ENCODE assay signal across 17 cellular contexts in genomic region chr5:154286557-154286956, GRCh38.
DNase-seq lines count a peak whose midpoint lies in the region; ATAC-seq, FAIRE-seq and TF ChIP-seq lines count a peak whose summit lies in the region.
"Had no signal": no experiment of that assay in that cellular context is flagged by ENCODE, and none has a peak within 500 bp of the region (broad histone marks: within the 10 kb centered on the region; RNA-seq: fewer than 3 reads in every experiment).

No MANE protein-coding gene starts in this region.

- BruUV-seq in IMR-90 (replicated peaks; lab: Mats Ljungman, UMichigan) (no TSS peak), A673 (replicated peaks; lab: Mats Ljungman, UMichigan) (no TSS peak)

- H3K79me1 ChIP-seq in IMR-90 (ENCODE audit: low read depth in 1 of 2, low read length in 2 of 2) (peaks cover 30 to 74% of the 10 kb centered on the region in 2 experiments), H1 (ENCODE audit: low read depth, low read length) (no peaks in the 10 kb centered on the region), mesendoderm (ENCODE audit: low read length) (no peaks in the 10 kb centered on the region)

- TF ChIP-seq CTCF in IMR-90 (conservative IDR thresholded peaks at IDR 0.05; ENCODE audit: low read depth, low read length) (no peak), H1 (IDR thresholded peaks at IDR 0.05; ENCODE audit: control extremely low read depth in 1 of 3, insufficient read depth in 1 of 3, low read depth in 1 of 3, low read length in 3 of 3) (no peak), thoracic aorta (IDR thresholded peaks at IDR 0.05) (no peak), A673 (conservative IDR thresholded peaks at IDR 0.05; ENCODE audit: low read depth, low read length) (no peak)

- peak overlapping the region; percentile 80 to 83 for H4K8ac ChIP-seq in IMR-90 (ENCODE audit: low read depth in 2 of 2, low read length in 2 of 2)
- H4K8ac ChIP-seq in H1 (ENCODE audit: extremely low read depth, insufficient read depth, low read length), result no peak overlapping the region
- no peak overlapping the region for H4K8ac ChIP-seq in mesendoderm (ENCODE audit: low read depth, low read length)

- H3K4me3 ChIP-seq in IMR-90 (ENCODE audit: insufficient read depth, low read depth, low read length) (no peak overlapping the region), H1 (ENCODE audit: extremely low read depth in 1 of 4, insufficient read depth in 2 of 4, low read depth in 3 of 4, low read length in 4 of 4) (no peak overlapping the region), mesendoderm (ENCODE audit: low read length) (no peak overlapping the region), thoracic aorta (no peak overlapping the region), A673 (ENCODE audit: low read depth, low read length, poor library complexity, severe bottlenecking) (no peak overlapping the region)
- H3K4me3 ChIP-seq: K562 had no signal

- H2BK20ac ChIP-seq in IMR-90 (ENCODE audit: low read depth, low read length) (peak overlapping the region; percentile 68), H1 (ENCODE audit: low read length) (no peak overlapping the region)

- H3K18ac ChIP-seq in IMR-90 (ENCODE audit: low read depth, low read length) (peak overlapping the region; percentile 88), H1 (ENCODE audit: extremely low read depth, low read length) (no peak overlapping the region), mesendoderm (ENCODE audit: low read length) (peak overlapping the region; percentile 70)

- no peaks in the 10 kb centered on the region for H3K36me3 ChIP-seq in IMR-90 (ENCODE audit: control insufficient read depth, insufficient read depth, low read length)
- H3K36me3 ChIP-seq in H1 (ENCODE audit: control insufficient read depth in 2 of 4, insufficient read depth in 4 of 4, low read length in 3 of 4), result no peaks in the 10 kb centered on the region
- no peaks in the 10 kb centered on the region for H3K36me3 ChIP-seq in mesendoderm (ENCODE audit: control insufficient read depth, insufficient read depth, low read length)
- no peaks in the 10 kb centered on the region for H3K36me3 ChIP-seq in thoracic aorta
- H3K36me3 ChIP-seq in A673 (ENCODE audit: insufficient read depth, low read length, poor library complexity, severe bottlenecking), result no peaks in the 10 kb centered on the region

- H3K23ac ChIP-seq in IMR-90 (ENCODE audit: low read depth, low read length) (peak overlapping the region; percentile 52; the same call in 1 of the 2 replicates), H1 (ENCODE audit: insufficient read length) (no peak overlapping the region), mesendoderm (ENCODE audit: low read length) (no peak overlapping the region)

- no peak for TF ChIP-seq EP300 in H1 (IDR thresholded peaks at IDR 0.05; ENCODE audit: borderline replicate concordance in 1 of 2, low read depth in 2 of 2, low read length in 2 of 2)

- H2BK120ac ChIP-seq in IMR-90 (ENCODE audit: low read depth, low read length), result peak overlapping the region; percentile 85
- no peak overlapping the region for H2BK120ac ChIP-seq in H1 (replicated peaks; ENCODE audit: low read depth, low read length)
- no peak overlapping the region for H2BK120ac ChIP-seq in mesendoderm (ENCODE audit: low read depth, low read length)

- peak overlapping the region; percentile 83 for H3K27ac ChIP-seq in IMR-90 (ENCODE audit: insufficient read depth, low read length)
- H3K27ac ChIP-seq in H1 (ENCODE audit: low read depth, low read length), result no peak overlapping the region
- H3K27ac ChIP-seq in mesendoderm (ENCODE audit: low read depth, low read length), result peak overlapping the region; percentile 63
- peak overlapping the region; percentile 57 to 72 for H3K27ac ChIP-seq in thoracic aorta
- H3K27ac ChIP-seq in A673 (ENCODE audit: low read depth, low read length, poor library complexity, severe bottlenecking), result no peak overlapping the region

- peaks cover 19% of the 10 kb centered on the region for H3K9me1 ChIP-seq in IMR-90 (ENCODE audit: insufficient read depth, low read length)

- in situ Hi-C loops in IMR-90 (cut with MboI; ENCODE audit: low sequenced_read_pairs), result no loop called here

- H3K9me3 ChIP-seq in IMR-90 (ENCODE audit: control insufficient read depth, insufficient read depth, low read length) (no peaks in the 10 kb centered on the region), H1 (ENCODE audit: insufficient read depth in 2 of 2, low read depth in 1 of 2, low read length in 1 of 2) (no peaks in the 10 kb centered on the region), thoracic aorta (no peaks in the 10 kb centered on the region), A673 (ENCODE audit: low read depth, low read length, poor library complexity, severe bottlenecking) (no peaks in the 10 kb centered on the region)

- peak overlapping the region; percentile 91 for H2BK5ac ChIP-seq in IMR-90 (ENCODE audit: low read depth, low read length, poor library complexity, severe bottlenecking)
- peak overlapping the region; percentile 8; the same call in 1 of the 2 replicates for H2BK5ac ChIP-seq in H1 (ENCODE audit: low read depth, low read length)
- H2BK5ac ChIP-seq in mesendoderm (ENCODE audit: low read length), result no peak overlapping the region

- no peak for FAIRE-seq in H1 (lab: Jason Lieb, UNC)
- FAIRE-seq: K562, keratinocyte had no signal

- TF ChIP-seq POLR2A in IMR-90 (IDR thresholded peaks at IDR 0.05; ENCODE audit: low read depth, low read length), result no peak
- TF ChIP-seq POLR2A in H1 (IDR thresholded peaks at IDR 0.05; ENCODE audit: control extremely low read depth in 1 of 2, low read depth in 2 of 2, low read length in 2 of 2), result no peak

- H3K27me3 ChIP-seq in IMR-90 (ENCODE audit: control insufficient read depth, insufficient read depth, low read length), result no peaks in the 10 kb centered on the region
- H3K27me3 ChIP-seq in H1 (replicated peaks in 1 of 4; ENCODE audit: control insufficient read depth in 3 of 4, extremely low read depth in 1 of 4, insufficient read depth in 3 of 4, low read length in 3 of 4), result no peaks in the 10 kb centered on the region
- no peaks in the 10 kb centered on the region for H3K27me3 ChIP-seq in mesendoderm (ENCODE audit: insufficient read depth, low read length, poor library complexity)
- H3K27me3 ChIP-seq in thoracic aorta (replicated peaks; ENCODE audit: insufficient read depth), result no peaks in the 10 kb centered on the region
- no peaks in the 10 kb centered on the region for H3K27me3 ChIP-seq in A673 (replicated peaks; ENCODE audit: insufficient read depth, low read depth, low read length, poor library complexity)

- CTCF ChIA-PET in IMR-90 (lab: Yijun Ruan, JAX), result interaction anchor here (1.4 kb wide), 1 partner anchor 89 kb away, joined by 5 read pairs; no protein-coding TSS in a partner anchor
- CTCF ChIA-PET in H1 (lab: Charles Lee; ENCODE audit: partially characterized antibody), result interaction anchor here (1.1 to 1.4 kb wide), 5 partner anchors 11 to 97 kb away, joined by 3 to 4 read pairs (median 3); no protein-coding TSS in a partner anchor
- CTCF ChIA-PET in A673 (lab: Charles Lee), result interaction anchor here (0.6 kb wide), 1 partner anchor 11 kb away, joined by 3 read pairs; no protein-coding TSS in a partner anchor

- DNase-seq in IMR-90 (no peak), H1 (ENCODE audit: low read depth in 1 of 2, low spot score in 2 of 2) (no peak), mesendoderm (peak; percentile 93), thoracic aorta (ENCODE audit: low spot score) (no peak), A673 (ENCODE audit: low spot score) (no peak)
- DNase-seq: activated naive CD8-positive, alpha-beta T cell treated with anti-CD3 and anti-CD28 coated beads for 36 hours; CD4-positive, alpha-beta memory T cell; GF-D8; NCI-H526 treated with DMSO at 0.1 percent for 48 hours; posterior cingulate gyrus; SIG-M5; stimulated activated CD4-positive, alpha-beta T cell treated with anti-CD3 and anti-CD28 coated beads, Interleukin-4, amount 100 ng/mL, for 4 hours had no signal

- peak overlapping the region; percentile 61 for H2BK12ac ChIP-seq in H1 (ENCODE audit: low read depth, low read length)

- no peak overlapping the region for H3K9ac ChIP-seq in IMR-90 (ENCODE audit: low read depth, low read length)
- no peak overlapping the region for H3K9ac ChIP-seq in H1 (replicated peaks in 1 of 4; ENCODE audit: extremely low read depth in 1 of 4, low read depth in 3 of 4, low read length in 3 of 4)
- no peak overlapping the region for H3K9ac ChIP-seq in mesendoderm (ENCODE audit: low read length)

- dilution Hi-C loops in IMR-90 (cut with HindIII; ENCODE audit: low sequenced_read_pairs, unreplicated experiment), result no loop called here

- no CpG with 5 or more reads among the region's 3 CpGs for WGBS in IMR-90 (ENCODE audit: extremely low coverage in 2 of 2, insufficient read length in 1 of 2), 2 experiments
- 87% methylated on average over 3 of the region's 3 CpGs; no CpG with 5 or more reads in 1 of the 2 experiments for WGBS in H1 (ENCODE audit: extremely low coverage in 1 of 2, insufficient coverage in 1 of 2, insufficient read length in 1 of 2, insufficient replicate concordance in 2 of 2, low coverage in 1 of 2, low lambda C conversion rate in 2 of 2, missing lambda C conversion rate in 1 of 2), 2 experiments
- WGBS in mesendoderm (ENCODE audit: extremely low coverage, insufficient coverage, low lambda C conversion rate), result no CpG with 5 or more reads among the region's 3 CpGs

- H3K14ac ChIP-seq in IMR-90 (replicated peaks; ENCODE audit: low read depth, low read length), result peak overlapping the region; percentile 82
- no peak overlapping the region for H3K14ac ChIP-seq in H1 (ENCODE audit: insufficient read length)

- peak overlapping the region; percentile 86 for H3K4ac ChIP-seq in IMR-90 (ENCODE audit: low read depth, low read length)
- peak overlapping the region; percentile 33 for H3K4ac ChIP-seq in H1 (replicated peaks; ENCODE audit: insufficient read length, low read depth, low read length)
- H3K4ac ChIP-seq in mesendoderm (ENCODE audit: low read depth, low read length), result no peak overlapping the region

- peak overlapping the region; percentile 96 for H2AK5ac ChIP-seq in IMR-90 (ENCODE audit: low read depth, low read length)
- H2AK5ac ChIP-seq in H1 (ENCODE audit: low read depth, low read length), result peak overlapping the region; percentile 20; the same call in 1 of the 2 replicates
- no peak overlapping the region for H2AK5ac ChIP-seq in mesendoderm (ENCODE audit: low read length)

- H4K5ac ChIP-seq in IMR-90 (ENCODE audit: low read depth, low read length) (peak overlapping the region; percentile 89), H1 (ENCODE audit: insufficient read length, low read depth, low read length) (no peak overlapping the region), mesendoderm (ENCODE audit: low read length) (no peak overlapping the region)

- ATAC-seq in IMR-90 (ENCODE audit: low read depth) (no peak), thoracic aorta (ENCODE audit: insufficient number of reproducible peaks, low FRiP score, low read depth) (no peak), HG03196 (IDR thresholded peaks at IDR 0.05; ENCODE audit: unreplicated experiment) (no peak), GM19324 (IDR thresholded peaks at IDR 0.05; ENCODE audit: low FRiP score, unreplicated experiment) (no peak), HG02610 (IDR thresholded peaks at IDR 0.05; ENCODE audit: unreplicated experiment) (no peak)
- ATAC-seq: K562 had no signal

- no peak overlapping the region for H3K56ac ChIP-seq in IMR-90 (ENCODE audit: extremely low read depth, insufficient read depth, low read length)
- no peak overlapping the region for H3K56ac ChIP-seq in H1 (replicated peaks; ENCODE audit: insufficient read length, low read depth, low read length)
- H3K56ac ChIP-seq in mesendoderm (ENCODE audit: low read length), result no peak overlapping the region

- intact Hi-C loops in IMR-90 (cut with micrococcal nuclease), result loop anchor here (2.0 to 5.0 kb wide), 2 partner anchors 81 to 90 kb away; no protein-coding TSS in a partner anchor
- intact Hi-C loops in A673 (cut with micrococcal nuclease; ENCODE audit: unreplicated experiment), result no loop called here

- H3K4me2 ChIP-seq in IMR-90 (ENCODE audit: low read depth, low read length) (peak overlapping the region; percentile 6), H1 (ENCODE audit: insufficient read depth in 1 of 2, low read depth in 2 of 2, low read length in 2 of 2) (peak overlapping the region in 1 of 2 experiments; percentile 54; a peak in 1 of 4 replicates), mesendoderm (ENCODE audit: low read length) (no peak overlapping the region)

- H4K91ac ChIP-seq in IMR-90 (ENCODE audit: insufficient read depth, low read depth, low read length) (peak overlapping the region; percentile 95), H1 (replicated peaks; ENCODE audit: insufficient read length, low read length) (no peak overlapping the region)

- H2BK15ac ChIP-seq in IMR-90 (ENCODE audit: low read depth, low read length) (peak overlapping the region; percentile 97), H1 (ENCODE audit: low read length) (no peak overlapping the region), mesendoderm (replicated peaks; ENCODE audit: low read depth) (no peak overlapping the region)

- POLR2A ChIA-PET in IMR-90 (lab: Charles Lee; ENCODE audit: unreplicated experiment), result no interaction called here
- POLR2A ChIA-PET in H1 (lab: Charles Lee; ENCODE audit: partially characterized antibody), result no interaction called here
- POLR2A ChIA-PET in A673 (lab: Charles Lee; ENCODE audit: low non-redundant PET), result no interaction called here

- H3K23me2 ChIP-seq in H1 (ENCODE audit: low read depth, low read length), result no peaks in the 10 kb centered on the region

- no peak overlapping the region for H2AFZ ChIP-seq in IMR-90 (replicated peaks; ENCODE audit: low read length, poor library complexity)
- H2AFZ ChIP-seq in H1 (ENCODE audit: low read length), result no peak overlapping the region

- no peaks in the 10 kb centered on the region for H3K79me2 ChIP-seq in H1 (ENCODE audit: control insufficient read depth in 1 of 2, insufficient read depth in 2 of 2, low read length in 2 of 2)
- no peaks in the 10 kb centered on the region for H3K79me2 ChIP-seq in mesendoderm (ENCODE audit: control insufficient read depth, insufficient read depth, low read length)

- H2AK9ac ChIP-seq in IMR-90 (replicated peaks; ENCODE audit: low read depth, low read length, poor library complexity), result peak overlapping the region; percentile 43

- H3K4me1 ChIP-seq in IMR-90 (ENCODE audit: control insufficient read depth, insufficient read depth, low read length) (peaks cover 18% of the 10 kb centered on the region), H1 (replicated peaks in 1 of 4; ENCODE audit: control insufficient read depth in 3 of 4, insufficient read depth in 4 of 4, low read length in 3 of 4) (peaks cover 5 to 14% (median 12%) of the 10 kb centered on the region in 4 experiments; a peak in 6 of 7 replicates), mesendoderm (ENCODE audit: control insufficient read depth, low read depth, low read length) (peaks cover 21% of the 10 kb centered on the region), thoracic aorta (ENCODE audit: control insufficient read depth in 1 of 2, low read depth in 2 of 2) (peaks cover 8 to 40% of the 10 kb centered on the region in 2 donors), A673 (ENCODE audit: insufficient read depth, low read length, poor library complexity, severe bottlenecking) (no peaks in the 10 kb centered on the region)

- TF ChIP-seq RAD21 in IMR-90 (IDR thresholded peaks at IDR 0.05; ENCODE audit: low read length) (no peak), H1 (IDR thresholded peaks at IDR 0.05 in 1 of 2, conservative IDR thresholded peaks at IDR 0.05 in 1 of 2; ENCODE audit: low read depth in 2 of 2, low read length in 2 of 2) (no peak)

- 0 out of 2 replicates have a peak, but pooled peaks cover 3% of the 10 kb centered on the region for H4K20me1 ChIP-seq in IMR-90 (ENCODE audit: insufficient read depth, low read length)
- no peaks in the 10 kb centered on the region for H4K20me1 ChIP-seq in H1 (replicated peaks in 1 of 2; ENCODE audit: control insufficient read depth in 1 of 2, insufficient read depth in 2 of 2, low read length in 2 of 2)

Comparison
In these comparisons a context has a peak if more than half of its experiments do, and no peak if none do; other contexts are left out.
1. H3K27ac ChIP-seq: peak in IMR-90 (single experiment), mesendoderm (single experiment) and thoracic aorta (2 of 2); none in H1 (single experiment) and A673 (single experiment).
2. H4K8ac ChIP-seq: peak in IMR-90 (2 of 2); none in H1 (single experiment) and mesendoderm (single experiment).